In the genomic region with DNA sequence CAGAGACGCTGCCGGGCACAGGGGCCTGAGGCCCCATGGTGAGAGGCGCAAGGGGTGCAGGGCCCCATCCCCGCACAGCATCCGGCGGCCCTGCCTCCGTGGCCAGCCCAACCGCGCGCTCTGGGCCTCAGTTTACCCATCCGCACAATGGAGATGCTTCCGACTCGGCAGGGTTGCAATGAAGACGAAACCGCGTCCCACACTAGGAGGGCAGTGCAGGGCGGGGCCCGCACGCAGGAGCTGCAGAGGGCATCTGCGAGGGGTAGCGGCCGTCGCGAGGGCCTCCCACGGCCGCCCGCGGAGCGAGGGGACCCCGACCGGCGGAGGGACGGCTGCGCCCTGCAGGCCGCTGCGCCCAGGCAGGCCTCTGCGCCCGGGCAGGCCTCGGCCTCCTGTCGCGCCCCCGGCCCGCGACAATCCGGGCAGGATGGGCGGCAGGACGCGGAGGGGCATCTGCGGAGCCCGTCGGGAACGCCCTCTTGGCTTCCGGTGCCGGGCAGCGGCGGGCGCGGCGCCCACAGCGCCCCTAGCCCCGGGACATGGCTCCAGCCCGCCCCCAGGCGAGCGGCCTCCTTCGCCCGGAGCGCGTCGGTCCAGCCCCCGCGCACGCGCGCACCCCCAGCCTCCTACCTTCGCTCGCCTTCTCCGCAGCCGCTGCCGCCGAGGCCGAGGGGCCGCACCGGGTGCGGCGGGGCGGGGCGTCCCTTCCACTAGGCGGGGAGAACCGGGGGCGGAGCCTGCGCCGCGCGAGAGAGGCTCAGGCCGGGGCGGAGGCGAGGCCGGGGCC, we compare ENCODE assay signal across 9 cellular contexts. TPM values are rescaled to one million over a fixed set of nuclear protein-coding genes. Genes with fewer than 3 reads are reported as not detected.
DNase-seq lines count a peak whose midpoint lies in the region; ATAC-seq and TF ChIP-seq lines count a peak whose summit lies in the region.
"Had no signal": no experiment of that assay in that cellular context is flagged by ENCODE, and none has a peak within 500 bp of the region (broad histone marks: within the 10 kb centered on the region; RNA-seq: fewer than 3 reads in every experiment).

No MANE protein-coding gene starts in this region.

- DNase-seq in CD8-positive, alpha-beta T cell, result peak; percentile 62 to 91 (median 84)
- DNase-seq in HT-29 (ENCODE audit: low spot score), result peak; percentile 52
- DNase-seq in NK-92 (lab: John Stamatoyannopoulos, UW; ENCODE audit: unreplicated experiment), result peak; percentile 21
- DNase-seq in activated CD8-positive, alpha-beta memory T cell treated with anti-CD3 and anti-CD28 coated beads for 24 hours, result peak; percentile 92
- DNase-seq in effector CD8-positive, alpha-beta T cell (lab: John Stamatoyannopoulos, UW), result peak; percentile 78
- DNase-seq in mesendoderm, result peak; percentile 91
- peak; percentile 52 for DNase-seq in stimulated activated CD8-positive, alpha-beta memory T cell treated with anti-CD3 and anti-CD28 coated beads, Interleukin-12 subunit alpha, Interleukin-12 subunit beta, amount 100 ng/mL, for 24 hours (ENCODE audit: extremely low read depth)

- no CpG with 5 or more reads among the region's 98 CpGs for WGBS in mesendoderm (ENCODE audit: extremely low coverage, insufficient coverage, low lambda C conversion rate)

- no peak overlapping the region for H2AK5ac ChIP-seq in mesendoderm (ENCODE audit: low read length)

- peak overlapping the region; percentile 79 for H3K9ac ChIP-seq in mesendoderm (ENCODE audit: low read length)

- peaks cover 20% of the 10 kb centered on the region for H3K4me1 Mint-ChIP-seq in CD8-positive, alpha-beta T cell (ENCODE audit: low read depth)

- no peak overlapping the region for H2BK15ac ChIP-seq in mesendoderm (replicated peaks; ENCODE audit: low read depth)

- H3K27me3 ChIP-seq in CD8-positive, alpha-beta T cell (ENCODE audit: insufficient read depth, low read length), result no peaks in the 10 kb centered on the region
- no peaks in the 10 kb centered on the region for H3K27me3 ChIP-seq in mesendoderm (ENCODE audit: insufficient read depth, low read length, poor library complexity)

- H3K27ac Mint-ChIP-seq in CD8-positive, alpha-beta T cell, result no peak overlapping the region

- peak overlapping the region; percentile 74 for H3K4me2 ChIP-seq in mesendoderm (ENCODE audit: low read length)

- H3K9me3 Mint-ChIP-seq in CD8-positive, alpha-beta T cell, result no peaks in the 10 kb centered on the region

- H3K4ac ChIP-seq in mesendoderm (ENCODE audit: low read depth, low read length), result peak overlapping the region; percentile 39

- H3K56ac ChIP-seq in mesendoderm (ENCODE audit: low read length), result peak overlapping the region; percentile 86

- H2BK120ac ChIP-seq in mesendoderm (ENCODE audit: low read depth, low read length), result no peak overlapping the region

- H3K36me3 ChIP-seq in CD8-positive, alpha-beta T cell (ENCODE audit: insufficient read depth, low read length), result no peaks in the 10 kb centered on the region
- no peaks in the 10 kb centered on the region for H3K36me3 ChIP-seq in mesendoderm (ENCODE audit: control insufficient read depth, insufficient read depth, low read length)

- ATAC-seq in CD8-positive, alpha-beta T cell, result peak; percentile 90
- ATAC-seq in GM19468 (IDR thresholded peaks at IDR 0.05; ENCODE audit: extremely low read depth, unreplicated experiment), result peak; percentile 30

- intact Hi-C loops in CD8-positive, alpha-beta T cell (cut with DNase I, micrococcal nuclease), result loop anchor here (1.0 to 5.0 kb wide), 5 partner anchors 16 to 261 kb away; a partner anchor contains a TSS

- H3K27me3 Mint-ChIP-seq in CD8-positive, alpha-beta T cell (ENCODE audit: low read depth), result no peaks in the 10 kb centered on the region

- peak overlapping the region; percentile 48 for H3K23ac ChIP-seq in mesendoderm (ENCODE audit: low read length)

- H4K5ac ChIP-seq in mesendoderm (ENCODE audit: low read length), result no peak overlapping the region

- no peaks in the 10 kb centered on the region for H3K9me3 ChIP-seq in CD8-positive, alpha-beta T cell (ENCODE audit: low read length)

- no peak overlapping the region for H2BK5ac ChIP-seq in mesendoderm (ENCODE audit: low read length)

- H3K4me3 ChIP-seq in CD8-positive, alpha-beta T cell (ENCODE audit: low read depth, low read length), result peak overlapping the region; percentile 53
- H3K4me3 ChIP-seq in mesendoderm (ENCODE audit: low read length), result peak overlapping the region; percentile 42

- H3K79me2 ChIP-seq in mesendoderm (ENCODE audit: control insufficient read depth, insufficient read depth, low read length), result no peaks in the 10 kb centered on the region

- peak overlapping the region; percentile 78 for H3K4me3 Mint-ChIP-seq in CD8-positive, alpha-beta T cell

- POLR2A ChIA-PET in CD8-positive, alpha-beta T cell (lab: Charles Lee), result interaction anchor here (1.1 to 2.2 kb wide), 2 partner anchors 15 to 58 kb away, joined by 4 to 7 read pairs; a partner anchor contains a TSS

- no peak for TF ChIP-seq CTCF in CD8-positive, alpha-beta T cell (IDR thresholded peaks at IDR 0.05)

- H3K27ac ChIP-seq in CD8-positive, alpha-beta T cell (ENCODE audit: low read depth, low read length), result peak overlapping the region; percentile 37
- peak overlapping the region; percentile 62 for H3K27ac ChIP-seq in mesendoderm (ENCODE audit: low read depth, low read length)
- H3K27ac ChIP-seq: epithelial cell of prostate had no signal

- H3K79me1 ChIP-seq in mesendoderm (ENCODE audit: low read length), result no peaks in the 10 kb centered on the region

- H3K4me1 ChIP-seq in CD8-positive, alpha-beta T cell (ENCODE audit: insufficient read depth, low read length), result peaks cover 10% of the 10 kb centered on the region
- H3K4me1 ChIP-seq in mesendoderm (ENCODE audit: control insufficient read depth, low read depth, low read length), result no peaks in the 10 kb centered on the region

- no peak overlapping the region for H4K8ac ChIP-seq in mesendoderm (ENCODE audit: low read depth, low read length)

- peaks cover 2% of the 10 kb centered on the region for H3K36me3 Mint-ChIP-seq in CD8-positive, alpha-beta T cell

- H3K18ac ChIP-seq in mesendoderm (ENCODE audit: low read length), result peak overlapping the region; percentile 85

- CTCF ChIA-PET in CD8-positive, alpha-beta T cell (lab: Charles Lee), result no interaction called here

RNA-seq across cellular contexts. Expression of a gene that starts 15.3 kb away (rescaled TPM):
- 1,000 to 10,000 TPM; 3,774 to 3,852 TPM for total RNA-seq in CD8-positive, alpha-beta T cell
- under 0.01 TPM in 2 replicates for total RNA-seq in HT-29 (2014; rRNA removed; shearing (Covaris generic))
- not detected for polyA plus RNA-seq in mesendoderm (2013, experiment 1 of 2)
- not detected for polyA plus RNA-seq in mesendoderm (2013, experiment 2 of 2)

RNA-seq across cellular contexts. Expression of a gene that starts 58.2 kb away (rescaled TPM):
- 10 to 100 TPM; 52.1 to 53.7 TPM for total RNA-seq in CD8-positive, alpha-beta T cell
- total RNA-seq in HT-29 (2014; rRNA removed; shearing (Covaris generic)), result 55.0 and 72.1 TPM in 2 replicates
- 32.6 TPM for polyA plus RNA-seq in mesendoderm (2013, experiment 1 of 2)
- polyA plus RNA-seq in mesendoderm (2013, experiment 2 of 2), result 29.9 TPM

Comparison
In these comparisons a context has a peak if more than half of its experiments do, and no peak if none do; other contexts are left out.
1. Peak in every context shown above with its lines: DNase-seq, ATAC-seq, H3K4me3 ChIP-seq and H3K27ac ChIP-seq.
2. DNase-seq: peak in every context shown above with its lines; median percentile 92 in activated CD8-positive, alpha-beta memory T cell treated with anti-CD3 and anti-CD28 coated beads for 24 hours; 91 in mesendoderm; 84 in CD8-positive, alpha-beta T cell; 78 in effector CD8-positive, alpha-beta T cell; 52 in HT-29; 52 in stimulated activated CD8-positive, alpha-beta memory T cell treated with anti-CD3 and anti-CD28 coated beads, Interleukin-12 subunit alpha, Interleukin-12 subunit beta, amount 100 ng/mL, for 24 hours; 21 in NK-92.
3. RNA of a gene that starts 15.3 kb away (total RNA-seq): 3,774 to 3,852 TPM in CD8-positive, alpha-beta T cell; under 0.01 TPM in HT-29; every median in the first group is over 1,000 times any median in the second.